Comparison of ENCODE assay signal across 11 cellular contexts in genomic region chr19:50718255-50719118, GRCh38. TPM values are rescaled to one million over a fixed set of nuclear protein-coding genes. Genes with fewer than 3 reads are reported as not detected.
DNase-seq lines count a peak whose midpoint lies in the region; ATAC-seq, FAIRE-seq and TF ChIP-seq lines count a peak whose summit lies in the region.
"Had no signal": no experiment of that assay in that cellular context is flagged by ENCODE, and none has a peak within 500 bp of the region (broad histone marks: within the 10 kb centered on the region; RNA-seq: fewer than 3 reads in every experiment).

No MANE protein-coding gene starts in this region.

- CTCF ChIA-PET in GM12878 (lab: Yijun Ruan, JAX): no interaction called here

- SMC1A ChIA-PET in GM12878 (lab: Charles Lee; ENCODE audit: uncharacterized antibody, unreplicated experiment): no interaction called here

- no peaks in the 10 kb centered on the region for H4K20me1 ChIP-seq in GM12878 (ENCODE audit: control insufficient read depth, insufficient read depth)

- 3% methylated on average over 13 of the region's 74 CpGs for WGBS in GM12878 (ENCODE audit: insufficient coverage, insufficient replicate concordance, low lambda C conversion rate, missing lambda C conversion rate)
- WGBS in mesodermal cell (ENCODE audit: insufficient coverage in 2 of 2), 2 experiments: 35 to 49% methylated on average over 23 of the region's 74 CpGs

- no peak for TF ChIP-seq RAD21 in GM12878 (IDR thresholded peaks at IDR 0.05; ENCODE audit: insufficient read depth, low read depth, low read length)

- no peak for ATAC-seq in GM12878
- ATAC-seq in HG02884 (IDR thresholded peaks at IDR 0.05; ENCODE audit: unreplicated experiment): no peak
- ATAC-seq: body of pancreas, T-helper 17 cell had no signal

- H3K27ac ChIP-seq in GM12878 (ENCODE audit: control insufficient read depth, insufficient read depth) (no peak overlapping the region), mesodermal cell (ENCODE audit: low read depth, low read length, severe bottlenecking) (no peak overlapping the region), vagina (no peak overlapping the region)
- H3K27ac ChIP-seq: body of pancreas had no signal

- in situ Hi-C loops in GM12878 (cut with MboI): no loop called here

- no peak for TF ChIP-seq POLR2A in GM12878 (IDR thresholded peaks at IDR 0.05; ENCODE audit: low read depth, low read length)
- no peak for TF ChIP-seq POLR2A in vagina (IDR thresholded peaks at IDR 0.05)

- no peak overlapping the region for H3K9ac ChIP-seq in GM12878 (ENCODE audit: control insufficient read depth, insufficient read depth, low read length)

- DNase-seq in stimulated activated CD4-positive, alpha-beta T cell treated with anti-CD3 and anti-CD28 coated beads, Interleukin-4, amount 100 ng/mL, for 1 hour: peak; percentile 26
- DNase-seq in stimulated activated CD4-positive, alpha-beta T cell treated with anti-CD3 and anti-CD28 coated beads, Interleukin-1b, Interleukin-23, amount 100 ng/mL, for 48 hours: no peak
- DNase-seq in GM12878 (ENCODE audit: low read depth, low spot score) (no peak), vagina (ENCODE audit: extremely low spot score in 2 of 2) (no peak), HCEC 1CT (no peak), glomerular visceral epithelial cell (ENCODE audit: extremely low spot score) (no peak)
- DNase-seq: body of pancreas, T-helper 17 cell had no signal

- H3K4me3 ChIP-seq in GM12878 (no peak overlapping the region), mesodermal cell (ENCODE audit: extremely low read depth, insufficient read depth, low read length, poor library complexity, severe bottlenecking) (peak overlapping the region; percentile 39), vagina (peak overlapping the region; percentile 37 to 52)
- H3K4me3 ChIP-seq: body of pancreas had no signal

- BruUV-seq in GM12878 (replicated peaks; lab: Mats Ljungman, UMichigan): no TSS peak

- RAD21 ChIA-PET in GM12878 (lab: Charles Lee; ENCODE audit: unreplicated experiment): no interaction called here

- H3K4me1 ChIP-seq in GM12878 (ENCODE audit: control insufficient read depth, insufficient read depth, low read length) (no peaks in the 10 kb centered on the region), mesodermal cell (ENCODE audit: control insufficient read depth, insufficient read depth, low read length, poor library complexity, severe bottlenecking) (peaks cover 3% of the 10 kb centered on the region), vagina (peaks cover 31% of the 10 kb centered on the region)

- H3K36me3 ChIP-seq in GM12878 (ENCODE audit: control insufficient read depth in 2 of 2, insufficient read depth in 2 of 2, low read length in 1 of 2): no peaks in the 10 kb centered on the region
- no peaks in the 10 kb centered on the region for H3K36me3 ChIP-seq in mesodermal cell (ENCODE audit: control insufficient read depth, insufficient read depth, low read length)
- no peaks in the 10 kb centered on the region for H3K36me3 ChIP-seq in vagina

- no peak for TF ChIP-seq EP300 in GM12878 (IDR thresholded peaks at IDR 0.05; ENCODE audit: borderline replicate concordance in 1 of 2, control insufficient read depth in 1 of 2, low read depth in 2 of 2, low read length in 2 of 2)

- POLR2A ChIA-PET in GM12878 (lab: Charles Lee): no interaction called here

- TF ChIP-seq CTCF in GM12878 (IDR thresholded peaks at IDR 0.05 in 2 of 3, conservative IDR thresholded peaks at IDR 0.05 in 1 of 3; ENCODE audit: control insufficient read depth in 2 of 3, extremely low read depth in 1 of 3, insufficient read depth in 1 of 3, low read depth in 3 of 3, low read length in 3 of 3) (no peak), vagina (IDR thresholded peaks at IDR 0.05) (no peak)

- H3K9me3 ChIP-seq in GM12878 (replicated peaks; ENCODE audit: control insufficient read depth, insufficient read depth, low read length) (no peaks in the 10 kb centered on the region; the same call in 2 of the 3 replicates), mesodermal cell (ENCODE audit: control insufficient read depth, low read length) (peaks cover 3% of the 10 kb centered on the region), vagina (no peaks in the 10 kb centered on the region)
- H3K9me3 ChIP-seq: body of pancreas had no signal

- no peak overlapping the region for H2AFZ ChIP-seq in GM12878 (ENCODE audit: control insufficient read depth, low read depth, low read length)

- FAIRE-seq in GM12878 (lab: Jason Lieb, UNC): no peak

- H3K27me3 ChIP-seq in GM12878 (replicated peaks in 1 of 2; ENCODE audit: control insufficient read depth in 2 of 2, insufficient read depth in 2 of 2, low read length in 1 of 2) (peaks cover 7 to 9% of the 10 kb centered on the region in 2 experiments), vagina (no peaks in the 10 kb centered on the region)

- no peaks in the 10 kb centered on the region for H3K79me2 ChIP-seq in GM12878 (ENCODE audit: control insufficient read depth, insufficient read depth, low read length)

- H3K4me2 ChIP-seq in GM12878 (ENCODE audit: control insufficient read depth, insufficient read depth): no peak overlapping the region

- intact Hi-C loops in GM12878 (cut with micrococcal nuclease; ENCODE audit: unreplicated experiment): no loop called here
- intact Hi-C loops in vagina (cut with DNase I): no loop called here

TF ChIP-seq in GM12878, 131 proteins besides CTCF, POLR2A, EP300 and RAD21:
- TF ChIP-seq SUZ12 (IDR thresholded peaks at IDR 0.05; ENCODE audit: unreplicated experiment) (peak; percentile 59), FOXM1 (IDR thresholded peaks at IDR 0.05; ENCODE audit: low read depth, low read length) (no peak)

RNA-seq across cellular contexts. Expression of gene SHANK1, which starts 1.1 kb away (rescaled TPM):
- not detected in 2 replicates for total RNA-seq in GM12878 (2013; cell fraction: nucleolus; rRNA removed)
- total RNA-seq in GM12878 (2014; rRNA removed) (not detected in 2 replicates), GM12878 (2014; rRNA removed; fragmentation: Illumina TruSeq; extraction: Trizol) (not detected in 2 replicates), GM12878 (2021) (not detected in 2 replicates), vagina (0.98 TPM)
- polyA plus RNA-seq in GM12878 (2011; ENCODE audit: low read depth): not detected
- polyA plus RNA-seq in GM12878 (2011; rRNA removed) (not detected in 2 replicates), GM12878 (2014; fragmentation: Illumina TruSeq; extraction: Trizol) (not detected in 2 replicates), GM12878 (2014; fragmentation: Nextera tagmentation; extraction: Ambion mirVana) (not detected), GM12878 (2014; rRNA removed) (not detected in 2 replicates), GM12878 (2016; fragmentation: Nextera tagmentation; extraction: Ambion mirVana) (not detected)
- not detected in 2 replicates for polyA plus RNA-seq in GM12878 (2011; cell fraction: cytosol; rRNA removed)
- polyA plus RNA-seq in GM12878 (2011; cell fraction: nucleus; rRNA removed): 0.03 TPM in 1 of 2 replicates, not detected in the other
- polyA plus RNA-seq in GM12878 (2012): not detected in 2 replicates
- polyA minus RNA-seq in GM12878 (2011; rRNA and poly(A)+ RNA removed): not detected in 2 replicates
- not detected in 2 replicates for polyA minus RNA-seq in GM12878 (2011; cell fraction: cytosol; rRNA and poly(A)+ RNA removed)
- polyA minus RNA-seq in GM12878 (2011; cell fraction: nucleus; rRNA and poly(A)+ RNA removed): not detected in 2 replicates
- polyA plus RNA-seq in mesodermal cell (2013, experiment 1 of 2): 6.7 TPM
- 5.3 TPM for polyA plus RNA-seq in mesodermal cell (2013, experiment 2 of 2)
- total RNA-seq: lung microvascular endothelial cell, T-helper 17 cell had no signal

RNA-seq across cellular contexts. Expression of gene CLEC11A, which starts 4.7 kb away (rescaled TPM):
- 0.38 TPM in 1 of 2 replicates, not detected in the other for total RNA-seq in GM12878 (2013; cell fraction: nucleolus; rRNA removed)
- total RNA-seq in GM12878 (2014; rRNA removed) (not detected in 2 replicates), GM12878 (2014; rRNA removed; fragmentation: Illumina TruSeq; extraction: Trizol) (not detected in 2 replicates), GM12878 (2021) (not detected in 2 replicates), vagina (25.0 TPM)
- polyA plus RNA-seq in GM12878 (2011; ENCODE audit: low read depth): not detected
- polyA plus RNA-seq in GM12878 (2011; rRNA removed) (not detected in 2 replicates), GM12878 (2014; fragmentation: Illumina TruSeq; extraction: Trizol) (not detected in 2 replicates), GM12878 (2014; fragmentation: Nextera tagmentation; extraction: Ambion mirVana) (not detected), GM12878 (2014; rRNA removed) (0.09 TPM in 1 of 2 replicates, not detected in the other), GM12878 (2016; fragmentation: Nextera tagmentation; extraction: Ambion mirVana) (not detected)
- polyA plus RNA-seq in GM12878 (2011; cell fraction: cytosol; rRNA removed): not detected in 2 replicates
- not detected in 2 replicates for polyA plus RNA-seq in GM12878 (2011; cell fraction: nucleus; rRNA removed)
- not detected in 2 replicates for polyA plus RNA-seq in GM12878 (2012)
- polyA minus RNA-seq in GM12878 (2011; rRNA and poly(A)+ RNA removed): not detected in 2 replicates
- polyA minus RNA-seq in GM12878 (2011; cell fraction: cytosol; rRNA and poly(A)+ RNA removed): not detected in 2 replicates
- polyA minus RNA-seq in GM12878 (2011; cell fraction: nucleus; rRNA and poly(A)+ RNA removed): not detected in 2 replicates
- 29.5 TPM for polyA plus RNA-seq in mesodermal cell (2013, experiment 1 of 2)
- polyA plus RNA-seq in mesodermal cell (2013, experiment 2 of 2): 19.2 TPM

RNA-seq across cellular contexts. Expression of gene GPR32, which starts 51.8 kb away (rescaled TPM):
- not detected in 2 replicates for total RNA-seq in GM12878 (2013; cell fraction: nucleolus; rRNA removed)
- total RNA-seq in GM12878 (2014; rRNA removed): not detected in 2 replicates
- total RNA-seq in GM12878 (2014; rRNA removed; fragmentation: Illumina TruSeq; extraction: Trizol): not detected in 2 replicates
- not detected in 2 replicates for total RNA-seq in GM12878 (2021)
- not detected for polyA plus RNA-seq in GM12878 (2011; ENCODE audit: low read depth)
- polyA plus RNA-seq in GM12878 (2011; rRNA removed): not detected in 2 replicates
- not detected in 2 replicates for polyA plus RNA-seq in GM12878 (2011; cell fraction: cytosol; rRNA removed)
- polyA plus RNA-seq in GM12878 (2011; cell fraction: nucleus; rRNA removed): not detected in 2 replicates
- polyA plus RNA-seq in GM12878 (2012): not detected in 2 replicates
- polyA plus RNA-seq in GM12878 (2014; fragmentation: Illumina TruSeq; extraction: Trizol): not detected in 2 replicates
- polyA plus RNA-seq in GM12878 (2014; fragmentation: Nextera tagmentation; extraction: Ambion mirVana): not detected
- polyA plus RNA-seq in GM12878 (2014; rRNA removed): not detected in 2 replicates
- not detected for polyA plus RNA-seq in GM12878 (2016; fragmentation: Nextera tagmentation; extraction: Ambion mirVana)
- polyA minus RNA-seq in GM12878 (2011; rRNA and poly(A)+ RNA removed): not detected in 2 replicates
- not detected in 2 replicates for polyA minus RNA-seq in GM12878 (2011; cell fraction: cytosol; rRNA and poly(A)+ RNA removed)
- not detected in 2 replicates for polyA minus RNA-seq in GM12878 (2011; cell fraction: nucleus; rRNA and poly(A)+ RNA removed)
- not detected for polyA plus RNA-seq in mesodermal cell (2013, experiment 1 of 2)
- not detected for polyA plus RNA-seq in mesodermal cell (2013, experiment 2 of 2)
- total RNA-seq in vagina: not detected
- total RNA-seq: body of pancreas, lung microvascular endothelial cell, T-helper 17 cell had no signal

Comparison
In these comparisons a context has a peak if more than half of its experiments do, and no peak if none do; other contexts are left out.
1. RNA of gene CLEC11A, which starts 4.7 kb away (total RNA-seq): 25.0 TPM in vagina (single experiment); 0.38 TPM in GM12878; every median in the first group is over 10 times any median in the second.